In genomic region chr1:96076589-96076988, GRCh38 we compare ENCODE assay signal across 18 cellular contexts.
"Had no signal": no experiment of that assay in that cellular context is flagged by ENCODE, and none has a peak within 500 bp of the region (broad histone marks: within the 10 kb centered on the region; RNA-seq: fewer than 3 reads in every experiment).

No MANE protein-coding gene starts in this region.

- FAIRE-seq: islet of Langerhans had no signal

- ATAC-seq: body of pancreas; left lobe of liver; sciatic nerve; stimulated activated naive B cell treated with anti-CD40 and anti-IgM and Interleukin-4, amounts not matched to agents 10 μg/mL and 1 μg/mL and 100 μg/mL, for 72 hours; upper lobe of right lung had no signal

- DNase-seq: activated CD4-positive, alpha-beta T cell treated with anti-CD3 and anti-CD28 coated beads for 1 hour; activated CD4-positive, alpha-beta T cell treated with anti-CD3 and anti-CD28 coated beads, Interleukin-2, amount 50 U/mL, for 48 hours; activated naive CD8-positive, alpha-beta T cell treated with anti-CD3 and anti-CD28 coated beads for 36 hours; activated T-cell treated with anti-CD3 and anti-CD28 coated beads for 4 hours; amygdala; body of pancreas; colonic mucosa; erythroblast; nephron progenitor cell; nucleus accumbens; stimulated activated naive B cell treated with anti-CD40 and anti-IgM and Interleukin-4, amounts not matched to agents 10 μg/mL and 1 μg/mL and 100 μg/mL, for 72 hours; T-helper 2 cell; upper lobe of right lung; WERI-Rb-1 had no signal

- H3K4me3 ChIP-seq: body of pancreas, colonic mucosa, hepatocyte, upper lobe of right lung had no signal
